Comparison of ENCODE assay signal across 8 cellular contexts in the genomic region with DNA sequence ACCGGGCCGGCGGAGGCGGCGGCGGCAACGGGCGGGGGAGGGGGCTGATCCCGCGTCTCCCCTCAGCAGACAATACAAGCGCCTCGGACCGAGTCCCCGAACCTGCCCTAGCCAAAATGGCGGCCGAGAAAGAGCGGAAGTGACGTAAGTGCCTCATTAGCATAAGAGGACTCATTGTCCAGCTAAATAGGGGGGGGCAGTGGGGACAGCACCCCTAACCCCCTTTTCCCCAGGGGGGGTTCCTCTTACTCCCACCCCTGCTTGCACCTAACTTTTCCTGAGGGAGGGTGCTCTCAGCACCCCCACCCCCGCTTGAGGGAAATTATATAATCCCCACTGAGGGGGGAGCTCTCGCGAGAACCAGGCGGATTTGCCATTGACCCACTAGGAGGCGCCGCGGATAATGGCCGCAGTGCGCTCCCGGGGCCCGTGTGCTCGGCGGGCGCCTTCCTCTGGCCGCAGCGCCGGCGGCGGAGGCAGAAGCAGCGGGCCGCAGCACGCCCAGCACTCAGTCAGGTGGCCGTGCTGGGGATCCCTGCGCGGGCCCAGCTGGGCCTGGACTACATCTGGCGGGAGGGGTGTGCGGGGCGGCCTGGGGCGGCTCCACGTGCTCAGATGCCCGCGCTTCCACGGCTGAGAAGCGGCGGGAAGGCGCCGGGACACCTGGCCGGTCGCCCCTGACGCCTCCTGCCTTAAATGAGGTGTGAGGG. TPM values are rescaled to one million over a fixed set of nuclear protein-coding genes. Genes with fewer than 3 reads are reported as not detected.
DNase-seq lines count a peak whose midpoint lies in the region; ATAC-seq and TF ChIP-seq lines count a peak whose summit lies in the region.

A gene (minus strand): TSS at position 132 of the 710 bp plus-strand sequence. CDS start 27,441 bp downstream, outside the sequence.

- H3K9me3 ChIP-seq in mucosa of descending colon, result no peaks in the 10 kb centered on the region

- peaks cover 26% of the 10 kb centered on the region for H3K4me1 ChIP-seq in mucosa of descending colon (ENCODE audit: low read depth)

- H3K27ac ChIP-seq in epithelial cell of prostate, result peak within 1 kb of the TSS; percentile 91

- TF ChIP-seq CTCF in mucosa of descending colon (IDR thresholded peaks at IDR 0.05), result peak; percentile 56

- DNase-seq in DMS153 treated with DMSO at 0.1 percent for 48 hours (lab: John Stamatoyannopoulos, UW; ENCODE audit: unreplicated experiment) (peak; percentile 94), OCI-M2 (lab: John Stamatoyannopoulos, UW; ENCODE audit: unreplicated experiment) (peak; percentile 88), activated T-cell treated with anti-CD3 and anti-CD28 coated beads for 4 hours (peak; percentile 77), epithelial cell of prostate (ENCODE audit: low read depth, low spot score) (peak; percentile 85), mucosa of descending colon (peak; percentile 92 to 95 (median 93))
- peak; percentile 68 for DNase-seq in Jurkat, Clone E6-1 (ENCODE audit: low read depth, low spot score)
- peak; percentile 77 to 82 for DNase-seq in stimulated activated CD8-positive, alpha-beta memory T cell treated with anti-CD3 and anti-CD28 coated beads, Interleukin-4, amount 100 ng/mL, for 1 hour (ENCODE audit: low read depth in 2 of 2, low spot score in 1 of 2)

- H3K4me3 ChIP-seq in Jurkat, Clone E6-1 (ENCODE audit: low read length), result peak within 1 kb of the TSS; percentile 93
- H3K4me3 ChIP-seq in mucosa of descending colon, result peak within 1 kb of the TSS; percentile 89

- peaks cover 3% of the 10 kb centered on the region for H3K36me3 ChIP-seq in mucosa of descending colon (ENCODE audit: low read depth)

- intact Hi-C loops in mucosa of descending colon (cut with DNase I, micrococcal nuclease), result no loop called here

- ATAC-seq in GM21576 (IDR thresholded peaks at IDR 0.05; ENCODE audit: unreplicated experiment), result peak; percentile 55
- peak; percentile 89 for ATAC-seq in mucosa of descending colon

RNA-seq across cellular contexts. Expression of the gene that starts here (rescaled TPM):
- polyA plus RNA-seq in Jurkat, Clone E6-1 (2012; ENCODE audit: insufficient read depth, insufficient read length), result 51.8 TPM
- 10 to 100 TPM; 51.3 to 68.6 (median 61.4) TPM for total RNA-seq in mucosa of descending colon

Comparison
In these comparisons a context has a peak if more than half of its experiments do, and no peak if none do; other contexts are left out.
1. Peak in every context shown above with its lines: DNase-seq, ATAC-seq, H3K4me3 ChIP-seq and H3K27ac ChIP-seq.